ENCODE assay signal across 8 cellular contexts in genomic region chr21:42009018-42009830, GRCh38. TPM values are rescaled to one million over a fixed set of nuclear protein-coding genes. Genes with fewer than 3 reads are reported as not detected.
A peak's percentile ranks its signal among the peaks of the same experiment; 100 is the strongest.
DNase-seq lines count a peak whose midpoint lies in the region; ATAC-seq, FAIRE-seq and TF ChIP-seq lines count a peak whose summit lies in the region.

No MANE protein-coding gene starts in this region.

- BruUV-seq in mammary epithelial cell (replicated peaks; lab: Mats Ljungman, UMichigan), result no TSS peak

- DNase-seq in DND-41, result peak; percentile 50
- peak; percentile 19 for DNase-seq in HuH-7.5 (ENCODE audit: low spot score)
- DNase-seq in UCSD-AML1 (lab: John Stamatoyannopoulos, UW; ENCODE audit: unreplicated experiment), result peak; percentile 58
- peak; percentile 60 for DNase-seq in mammary epithelial cell
- DNase-seq in keratinocyte (ENCODE audit: low read depth, low spot score), result no peak
- DNase-seq in stimulated activated CD4-positive, alpha-beta T cell treated with anti-CD3 and anti-CD28 coated beads, Interleukin-15, amount 100 ng/mL, for 24 hours, result peak; percentile 81
- DNase-seq in NCI-H187 (lab: John Stamatoyannopoulos, UW), result no peak

- no peak for FAIRE-seq in keratinocyte (lab: Jason Lieb, UNC)

- dilution Hi-C loops in mammary epithelial cell (cut with HindIII; ENCODE audit: low sequenced_read_pairs) (loop anchor here (5.0 kb wide), 2 partner anchors 33 to 77 kb away; no protein-coding TSS in a partner anchor), keratinocyte (cut with MboI; ENCODE audit: extremely low pct_ligation_motif_present, low sequenced_read_pairs) (no loop called here)

- 3% methylated on average over 18 of the region's 86 CpGs for WGBS in mammary epithelial cell (ENCODE audit: low coverage, missing lambda C conversion rate)

- CTCF ChIA-PET in mammary epithelial cell (lab: Charles Lee; ENCODE audit: low non-redundant PET), result no interaction called here

- H3K9ac ChIP-seq in DND-41 (ENCODE audit: low read depth, low read length), result peak overlapping the region; percentile 95
- H3K9ac ChIP-seq in mammary epithelial cell (ENCODE audit: insufficient read depth, low read length), result peak overlapping the region; percentile 82
- peak overlapping the region; percentile 90 for H3K9ac ChIP-seq in keratinocyte (ENCODE audit: control insufficient read depth, extremely low read depth, insufficient read depth, low read length)

- peaks cover 32% of the 10 kb centered on the region for H3K36me3 ChIP-seq in DND-41 (ENCODE audit: insufficient read depth, low read length)
- no peaks in the 10 kb centered on the region for H3K36me3 ChIP-seq in mammary epithelial cell (ENCODE audit: insufficient read depth, low read length)
- peaks cover 0 to 10% of the 10 kb centered on the region in 2 experiments for H3K36me3 ChIP-seq in keratinocyte (ENCODE audit: control insufficient read depth in 2 of 2, extremely low read depth in 1 of 2, insufficient read depth in 2 of 2, low read length in 2 of 2)

- H2AFZ ChIP-seq in DND-41 (ENCODE audit: low read depth, low read length) (peak overlapping the region; percentile 73), mammary epithelial cell (ENCODE audit: low read depth, low read length) (peak overlapping the region; percentile 83), keratinocyte (ENCODE audit: control insufficient read depth, low read length) (no peak overlapping the region)

- H3K79me2 ChIP-seq in DND-41 (ENCODE audit: insufficient read depth, low read length), result peaks cover 58% of the 10 kb centered on the region
- H3K79me2 ChIP-seq in mammary epithelial cell (ENCODE audit: insufficient read depth, low read length), result peaks cover 48% of the 10 kb centered on the region
- H3K79me2 ChIP-seq in keratinocyte (ENCODE audit: control insufficient read depth, insufficient read depth, low read length), result peaks cover 43% of the 10 kb centered on the region

- H3K9me1 ChIP-seq in keratinocyte (ENCODE audit: control insufficient read depth, extremely low read depth, insufficient read depth, low read length), result no peaks in the 10 kb centered on the region

- H4K20me1 ChIP-seq in DND-41 (ENCODE audit: insufficient read depth, low read length), result peaks cover 36% of the 10 kb centered on the region
- no peaks in the 10 kb centered on the region for H4K20me1 ChIP-seq in mammary epithelial cell (ENCODE audit: insufficient read depth, low read length)
- H4K20me1 ChIP-seq in keratinocyte (ENCODE audit: control insufficient read depth, extremely low read depth, insufficient read depth, low read length), result no peaks in the 10 kb centered on the region

- intact Hi-C loops in mammary epithelial cell (cut with micrococcal nuclease), result loop anchor here (1.0 kb wide), 2 partner anchors 76 to 98 kb away; no protein-coding TSS in a partner anchor

- no peaks in the 10 kb centered on the region for H3K9me3 ChIP-seq in DND-41 (ENCODE audit: insufficient read depth, low read length, severe bottlenecking)
- H3K9me3 ChIP-seq in mammary epithelial cell (replicated peaks; ENCODE audit: insufficient read depth, low read length), result no peaks in the 10 kb centered on the region
- H3K9me3 ChIP-seq in keratinocyte (ENCODE audit: control insufficient read depth, low read depth, low read length), result no peaks in the 10 kb centered on the region

- H3K4me3 ChIP-seq in DND-41 (ENCODE audit: low read depth in 1 of 2, low read length in 2 of 2), result peak overlapping the region; percentile 65 to 68; a peak in 3 of 4 replicates
- peak overlapping the region; percentile 79 to 83 (median 80) for H3K4me3 ChIP-seq in mammary epithelial cell (replicated peaks in 1 of 3; ENCODE audit: insufficient read depth in 1 of 3, low read depth in 2 of 3, low read length in 3 of 3)
- peak overlapping the region; percentile 71 to 81 (median 78) for H3K4me3 ChIP-seq in keratinocyte (ENCODE audit: control insufficient read depth in 2 of 3, extremely low read depth in 1 of 3, insufficient read depth in 2 of 3, low read depth in 1 of 3, low read length in 3 of 3)

- H3K4me1 ChIP-seq in DND-41 (ENCODE audit: insufficient read depth, low read length), result peaks cover 42% of the 10 kb centered on the region
- peaks cover 5% of the 10 kb centered on the region for H3K4me1 ChIP-seq in mammary epithelial cell (ENCODE audit: insufficient read depth, low read length)
- peaks cover 23% of the 10 kb centered on the region for H3K4me1 ChIP-seq in keratinocyte (ENCODE audit: control insufficient read depth, extremely low read depth, insufficient read depth, low read length)

- H3K27me3 ChIP-seq in DND-41 (ENCODE audit: insufficient read depth, low read length, poor library complexity), result no peaks in the 10 kb centered on the region
- no peaks in the 10 kb centered on the region for H3K27me3 ChIP-seq in mammary epithelial cell (ENCODE audit: insufficient read depth, low read length)
- H3K27me3 ChIP-seq in keratinocyte (ENCODE audit: control insufficient read depth, extremely low read depth, insufficient read depth, low read length), result no peaks in the 10 kb centered on the region

- TF ChIP-seq CTCF in DND-41 (IDR thresholded peaks at IDR 0.05; ENCODE audit: borderline replicate concordance, extremely low read depth, low read length, poor library complexity, severe bottlenecking) (peak; percentile 26), mammary epithelial cell (conservative IDR thresholded peaks at IDR 0.05 in 1 of 2, IDR thresholded peaks at IDR 0.05 in 1 of 2; ENCODE audit: extremely low read depth in 1 of 2, insufficient read depth in 1 of 2, low read depth in 1 of 2, low read length in 2 of 2) (peak in 1 of 2 donors; percentile 29), keratinocyte (optimal IDR thresholded peaks at IDR 0.05 in 1 of 3, IDR thresholded peaks at IDR 0.05 in 1 of 3, conservative IDR thresholded peaks at IDR 0.05 in 1 of 3; ENCODE audit: extremely low read depth in 1 of 3, insufficient read depth in 2 of 3, low read length in 3 of 3) (peak in 1 of 3 experiments; percentile 40)

- H3K4me2 ChIP-seq in DND-41 (ENCODE audit: insufficient read depth, low read length) (peak overlapping the region; percentile 92), mammary epithelial cell (ENCODE audit: insufficient read depth, low read depth, low read length) (peak overlapping the region; percentile 84), keratinocyte (ENCODE audit: control insufficient read depth, extremely low read depth, insufficient read depth, low read depth, low read length) (peak overlapping the region; percentile 72)

- H3K27ac ChIP-seq in DND-41 (ENCODE audit: low read length) (peak overlapping the region; percentile 92), mammary epithelial cell (ENCODE audit: insufficient read depth, low read depth, low read length) (peak overlapping the region; percentile 95), keratinocyte (ENCODE audit: control insufficient read depth, insufficient read depth, low read length) (peak overlapping the region; percentile 95)

- in situ Hi-C loops in mammary epithelial cell (cut with MboI; ENCODE audit: low sequenced_read_pairs in 2 of 2), result no loop called here

- ATAC-seq in DND-41 (ENCODE audit: insufficient read depth, low read depth) (peak; percentile 1; the same call in 2 of the 3 replicates), GM21381 (IDR thresholded peaks at IDR 0.05; ENCODE audit: unreplicated experiment) (peak; percentile 26)

RNA-seq across cellular contexts. Expression of gene ZBTB21, which starts 0.9 kb away (rescaled TPM):
- 10 to 100 TPM; 16.3 to 22.4 TPM for total RNA-seq in mammary epithelial cell
- polyA plus RNA-seq in mammary epithelial cell (6.7 TPM), keratinocyte (9.5 to 12.2 TPM (median 10.3 TPM) in 3 replicates)
- polyA minus RNA-seq in mammary epithelial cell (11.0 TPM), keratinocyte (15.5 to 28.0 TPM (median 22.1 TPM) in 3 replicates)
- 11.1 TPM for polyA plus RNA-seq in keratinocyte (2011; ENCODE audit: low read depth)
- polyA plus RNA-seq in keratinocyte (2011; cell fraction: cytosol; rRNA removed), result 4.8 and 8.0 TPM in 2 replicates
- 17.5 and 20.6 TPM in 2 replicates for polyA plus RNA-seq in keratinocyte (2011; cell fraction: nucleus; rRNA removed)
- polyA plus RNA-seq in keratinocyte (2012; ENCODE audit: low replicate concordance), result 7.3 and 14.0 TPM in 2 replicates
- 6.7 TPM for polyA minus RNA-seq in keratinocyte (2011; cell fraction: cytosol; rRNA and poly(A)+ RNA removed)
- polyA minus RNA-seq in keratinocyte (2011; cell fraction: nucleus; rRNA and poly(A)+ RNA removed), result 16.7 and 23.7 TPM in 2 replicates

RNA-seq across cellular contexts. Expression of gene C2CD2, which starts 55.4 kb away (rescaled TPM):
- 10 to 100 TPM; 29.1 to 36.7 TPM for total RNA-seq in mammary epithelial cell
- polyA plus RNA-seq in mammary epithelial cell (28.0 TPM), keratinocyte (31.9 to 53.3 TPM (median 39.9 TPM) in 3 replicates)
- polyA minus RNA-seq in mammary epithelial cell (90.3 TPM), keratinocyte (82.9 to 226 TPM (median 112 TPM) in 3 replicates)
- 5.3 TPM for polyA plus RNA-seq in keratinocyte (2011; ENCODE audit: low read depth)
- 18.9 and 22.5 TPM in 2 replicates for polyA plus RNA-seq in keratinocyte (2011; cell fraction: cytosol; rRNA removed)
- 63.6 and 69.3 TPM in 2 replicates for polyA plus RNA-seq in keratinocyte (2011; cell fraction: nucleus; rRNA removed)
- polyA plus RNA-seq in keratinocyte (2012; ENCODE audit: low replicate concordance), result 10.2 and 34.7 TPM in 2 replicates
- polyA minus RNA-seq in keratinocyte (2011; cell fraction: cytosol; rRNA and poly(A)+ RNA removed), result 41.6 TPM
- polyA minus RNA-seq in keratinocyte (2011; cell fraction: nucleus; rRNA and poly(A)+ RNA removed), result 71.8 and 103 TPM in 2 replicates

Comparison
In these comparisons a context has a peak if more than half of its experiments do, and no peak if none do; other contexts are left out.
1. DNase-seq: peak in DND-41 (single experiment), HuH-7.5 (single experiment), UCSD-AML1 (single experiment), mammary epithelial cell (single experiment) and stimulated activated CD4-positive, alpha-beta T cell treated with anti-CD3 and anti-CD28 coated beads, Interleukin-15, amount 100 ng/mL, for 24 hours (single experiment); none in keratinocyte (single experiment) and NCI-H187 (0 of 2).
2. Peak in every context shown above with its lines, with median percentiles within 50 percentile points of each other: H3K27ac ChIP-seq, H3K4me2 ChIP-seq, H3K4me3 ChIP-seq and H3K9ac ChIP-seq.